ENCODE assay signal across 9 cellular contexts in genomic region chr1:221829327-221830011, GRCh38.
DNase-seq lines count a peak whose midpoint lies in the region; ATAC-seq and TF ChIP-seq lines count a peak whose summit lies in the region.
"Had no signal": no experiment of that assay in that cellular context is flagged by ENCODE, and none has a peak within 500 bp of the region (broad histone marks: within the 10 kb centered on the region; RNA-seq: fewer than 3 reads in every experiment).

No MANE protein-coding gene starts in this region.

- DNase-seq in HCEC 1CT (peak; percentile 97), T-helper 17 cell (no peak), AML-193 (lab: John Stamatoyannopoulos, UW) (no peak), type B pancreatic cell (ENCODE audit: extremely low spot score, unreplicated experiment) (no peak), NCI-H1092 treated with DMSO at 0.1 percent for 48 hours (lab: John Stamatoyannopoulos, UW) (no peak), RPMI8226 (no peak)
- peak; percentile 46 to 69 (median 56) for DNase-seq in effector memory CD8-positive, alpha-beta T cell
- peak; percentile 47 for DNase-seq in stimulated activated CD4-positive, alpha-beta T cell treated with anti-CD3 and anti-CD28 coated beads, Interleukin-4, amount 100 ng/mL, for 1 hour
- DNase-seq: KBM-7 had no signal

- TF ChIP-seq CTCF in type B pancreatic cell (conservative IDR thresholded peaks at IDR 0.05), result no peak

- ATAC-seq in T-helper 17 cell, result peak; percentile 85
- ATAC-seq in effector memory CD8-positive, alpha-beta T cell (replicated peaks), result peak; percentile 91

- H3K36me3 Mint-ChIP-seq in T-helper 17 cell (ENCODE audit: low read depth), result no peaks in the 10 kb centered on the region
- peaks cover 4% of the 10 kb centered on the region for H3K36me3 Mint-ChIP-seq in effector memory CD8-positive, alpha-beta T cell (ENCODE audit: insufficient read depth)
- H3K36me3 Mint-ChIP-seq in type B pancreatic cell, result no peaks in the 10 kb centered on the region

- peaks cover 0 to 2% of the 10 kb centered on the region in 2 donors for H3K9me3 Mint-ChIP-seq in effector memory CD8-positive, alpha-beta T cell
- H3K9me3 Mint-ChIP-seq in type B pancreatic cell, result no peaks in the 10 kb centered on the region

- peak overlapping the region; percentile 31 for H3K4me3 Mint-ChIP-seq in T-helper 17 cell
- H3K4me3 Mint-ChIP-seq in effector memory CD8-positive, alpha-beta T cell, result peak overlapping the region; percentile 53 to 69
- no peak overlapping the region for H3K4me3 Mint-ChIP-seq in type B pancreatic cell

- H3K9me3 ChIP-seq in T-helper 17 cell (ENCODE audit: control insufficient read depth, low read length, poor library complexity, severe bottlenecking), result no peaks in the 10 kb centered on the region

- peak overlapping the region; percentile 56 for H3K27ac Mint-ChIP-seq in T-helper 17 cell
- H3K27ac Mint-ChIP-seq in effector memory CD8-positive, alpha-beta T cell, result peak overlapping the region; percentile 90 to 99
- H3K27ac Mint-ChIP-seq in type B pancreatic cell, result no peak overlapping the region

- no peaks in the 10 kb centered on the region for H3K27me3 Mint-ChIP-seq in T-helper 17 cell
- no peaks in the 10 kb centered on the region for H3K27me3 Mint-ChIP-seq in effector memory CD8-positive, alpha-beta T cell
- H3K27me3 Mint-ChIP-seq in type B pancreatic cell, result peaks cover 18% of the 10 kb centered on the region

- H3K4me1 Mint-ChIP-seq in T-helper 17 cell (peaks cover 19% of the 10 kb centered on the region), type B pancreatic cell (ENCODE audit: unreplicated experiment) (peaks cover 7% of the 10 kb centered on the region)
- peaks cover 49 to 68% of the 10 kb centered on the region in 2 donors for H3K4me1 Mint-ChIP-seq in effector memory CD8-positive, alpha-beta T cell (ENCODE audit: low read depth in 2 of 2)

Comparison
In these comparisons a context has a peak if more than half of its experiments do, and no peak if none do; other contexts are left out.
1. DNase-seq: peak in HCEC 1CT (single experiment), effector memory CD8-positive, alpha-beta T cell (3 of 3) and stimulated activated CD4-positive, alpha-beta T cell treated with anti-CD3 and anti-CD28 coated beads, Interleukin-4, amount 100 ng/mL, for 1 hour (single experiment); none in T-helper 17 cell (0 of 3), AML-193 (0 of 2), type B pancreatic cell (single experiment), NCI-H1092 treated with DMSO at 0.1 percent for 48 hours (single experiment) and RPMI8226 (single experiment).